ENCODE assay signal across 1 cellular context in genomic region chr4:85773372-85773771, GRCh38.
TF ChIP-seq lines count a peak whose summit lies in the region.

No MANE protein-coding gene starts in this region.

TF ChIP-seq in SK-N-SH treated with all-trans-retinoic acid at 6 μM for 48 hours, 23 proteins besides CTCF, POLR2A, EP300 and RAD21 (continued from another document):
- TF ChIP-seq GLIS3 (CRISPR knock-in tag; IDR thresholded peaks at IDR 0.05) (no peak), CREB5 (CRISPR knock-in tag; IDR thresholded peaks at IDR 0.05; ENCODE audit: low read depth) (no peak), TOX (CRISPR knock-in tag; IDR thresholded peaks at IDR 0.05; ENCODE audit: borderline replicate concordance) (no peak), ZNF8 (CRISPR knock-in tag; IDR thresholded peaks at IDR 0.05) (no peak), RARB (CRISPR knock-in tag; IDR thresholded peaks at IDR 0.05) (no peak), ARNTL (CRISPR knock-in tag; IDR thresholded peaks at IDR 0.05; ENCODE audit: borderline replicate concordance, low read depth) (no peak)
